Comparison of ENCODE assay signal across 8 cellular contexts in the genomic region with DNA sequence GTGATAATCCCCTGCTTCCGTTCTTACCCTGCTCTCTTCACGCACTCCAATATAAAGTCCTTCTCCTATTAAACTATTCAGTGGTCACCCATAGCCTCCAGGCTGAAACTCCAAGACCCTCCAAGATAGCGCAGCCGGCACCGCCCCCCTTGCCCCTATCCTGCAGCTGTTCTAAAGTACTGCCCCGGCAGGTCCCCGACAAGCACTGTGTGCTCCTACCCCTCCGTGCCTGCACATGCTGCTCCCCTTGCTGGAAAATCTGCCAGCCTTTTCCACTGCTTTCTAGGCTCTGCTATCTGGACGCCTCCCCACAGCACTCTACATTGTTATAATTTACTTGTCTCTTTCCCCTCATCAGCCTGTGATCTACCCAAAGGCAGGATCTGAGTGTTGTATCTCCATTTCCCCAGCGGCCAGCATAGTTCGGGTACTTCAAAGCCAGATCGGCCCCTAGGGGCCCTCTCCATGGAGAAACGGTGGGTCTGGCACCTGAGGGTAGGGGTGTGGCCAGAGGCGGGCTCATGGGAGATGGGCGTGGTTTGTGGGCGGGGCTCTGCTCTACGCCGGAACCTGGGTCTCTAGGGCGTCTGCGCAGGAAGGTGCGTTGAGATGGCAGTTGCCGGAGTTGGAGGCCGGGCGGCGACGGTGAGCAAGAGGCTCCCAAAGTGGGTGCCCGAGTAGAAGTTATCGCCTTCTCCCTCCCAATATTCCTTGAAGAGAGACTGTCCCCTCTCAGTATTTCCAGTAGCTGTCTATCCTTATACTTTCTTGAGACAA.
DNase-seq lines count a peak whose midpoint lies in the region; ATAC-seq and TF ChIP-seq lines count a peak whose summit lies in the region.

No MANE protein-coding gene starts in this region.

- no peaks in the 10 kb centered on the region for H3K36me3 Mint-ChIP-seq in activated naive CD8-positive, alpha-beta T cell treated with anti-CD3 and anti-CD28 coated beads for 36 hours

- no peak for TF ChIP-seq CTCF in Peyer's patch (IDR thresholded peaks at IDR 0.05)

- H3K27ac Mint-ChIP-seq in activated naive CD8-positive, alpha-beta T cell treated with anti-CD3 and anti-CD28 coated beads for 36 hours = no peak overlapping the region

- peak overlapping the region in 1 of 4 donors; percentile 25 for H3K4me3 ChIP-seq in Peyer's patch

- H3K9me3 Mint-ChIP-seq in activated naive CD8-positive, alpha-beta T cell treated with anti-CD3 and anti-CD28 coated beads for 36 hours = no peaks in the 10 kb centered on the region

- DNase-seq in Peyer's patch = peak; percentile 20 to 77 (median 69)
- DNase-seq in activated naive CD8-positive, alpha-beta T cell treated with anti-CD3 and anti-CD28 coated beads for 36 hours = peak; percentile 52
- peak; percentile 87 for DNase-seq in islet precursor cell
- peak; percentile 17 to 34 for DNase-seq in stimulated activated CD8-positive, alpha-beta memory T cell treated with anti-CD3 and anti-CD28 coated beads, Interleukin-2, amount 100 ng/mL, for 48 hours (ENCODE audit: low read depth in 2 of 2)
- no peak for DNase-seq in NCI-H2196 (lab: John Stamatoyannopoulos, UW; ENCODE audit: unreplicated experiment)
- DNase-seq in NCI-H128 (lab: John Stamatoyannopoulos, UW; ENCODE audit: unreplicated experiment) = no peak
- no peak for DNase-seq in OCI-M1 (lab: John Stamatoyannopoulos, UW)

- TF ChIP-seq POLR2A in Peyer's patch (IDR thresholded peaks at IDR 0.05) = no peak

- H3K27ac ChIP-seq in Peyer's patch = no peak overlapping the region

- no peaks in the 10 kb centered on the region for H3K9me3 ChIP-seq in Peyer's patch

- peaks cover 1% of the 10 kb centered on the region for H3K4me1 Mint-ChIP-seq in activated naive CD8-positive, alpha-beta T cell treated with anti-CD3 and anti-CD28 coated beads for 36 hours

- peak overlapping the region; percentile 15 for H3K4me3 Mint-ChIP-seq in activated naive CD8-positive, alpha-beta T cell treated with anti-CD3 and anti-CD28 coated beads for 36 hours

- H3K4me1 ChIP-seq in Peyer's patch = no peaks in the 10 kb centered on the region

- no peaks in the 10 kb centered on the region for H3K27me3 ChIP-seq in Peyer's patch

- H3K27me3 Mint-ChIP-seq in activated naive CD8-positive, alpha-beta T cell treated with anti-CD3 and anti-CD28 coated beads for 36 hours = peaks cover 28% of the 10 kb centered on the region

- H3K36me3 ChIP-seq in Peyer's patch = peaks cover 0 to 33% (median 0%) of the 10 kb centered on the region in 3 donors

- no peak for ATAC-seq in GM19397 (IDR thresholded peaks at IDR 0.05; ENCODE audit: unreplicated experiment)

Comparison
In these comparisons a context has a peak if more than half of its experiments do, and no peak if none do; other contexts are left out.
1. DNase-seq: peak in Peyer's patch (3 of 3), activated naive CD8-positive, alpha-beta T cell treated with anti-CD3 and anti-CD28 coated beads for 36 hours (single experiment), islet precursor cell (single experiment) and stimulated activated CD8-positive, alpha-beta memory T cell treated with anti-CD3 and anti-CD28 coated beads, Interleukin-2, amount 100 ng/mL, for 48 hours (2 of 2); none in NCI-H2196 (single experiment), NCI-H128 (single experiment) and OCI-M1 (single experiment).